ENCODE assay signal across 15 cellular contexts in the genomic region with DNA sequence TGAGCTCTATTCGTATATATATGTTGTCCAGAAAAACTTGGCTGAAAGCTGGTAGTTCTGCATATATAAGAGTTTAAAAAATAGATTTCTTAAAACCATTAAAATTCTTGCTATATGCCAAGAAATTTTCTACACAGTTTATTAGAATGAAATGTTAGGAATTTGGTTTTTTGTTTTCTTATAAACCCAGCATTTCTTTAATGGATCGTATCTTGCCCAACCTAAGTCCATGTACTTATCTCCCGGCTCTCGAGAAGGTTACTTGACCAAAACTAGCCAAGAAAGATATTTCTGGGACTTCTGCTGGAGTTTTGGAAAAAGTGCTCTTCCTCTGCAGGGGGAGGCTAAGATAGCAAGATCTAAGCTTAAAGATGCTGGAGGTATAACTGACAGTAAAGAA. TPM values are rescaled to one million over a fixed set of nuclear protein-coding genes. Genes with fewer than 3 reads are reported as not detected.
"Had no signal": no experiment of that assay in that cellular context is flagged by ENCODE, and none has a peak within 500 bp of the region (broad histone marks: within the 10 kb centered on the region; RNA-seq: fewer than 3 reads in every experiment).

No MANE protein-coding gene starts in this region.

- H3K4me3 ChIP-seq: ovary, thyroid gland had no signal

- H3K36me3 Mint-ChIP-seq: stimulated activated memory B cell treated with anti-CD40 and anti-IgM and Interleukin-4, amounts not matched to agents 10 μg/mL and 1 μg/mL and 100 μg/mL, for 72 hours had no signal

- H3K27ac ChIP-seq: ovary, thyroid gland had no signal

- H3K9me3 Mint-ChIP-seq: activated T-helper 1 cell treated with anti-CD3 and anti-CD28 coated beads, Interleukin-12 subunit alpha, Interleukin-12 subunit beta, Interleukin-2, Interleukin-4 antibody, amounts not matched to agents 30 ng/mL and 10 ng/mL and 1 ng/mL, durations not matched to agents 14 hours and 24 hours and 36 hours; neural crest cell; stimulated activated memory B cell treated with anti-CD40 and anti-IgM and Interleukin-4, amounts not matched to agents 10 μg/mL and 1 μg/mL and 100 μg/mL, for 72 hours had no signal

- FAIRE-seq: urothelium cell line had no signal

- H3K27ac Mint-ChIP-seq: activated T-helper 1 cell treated with anti-CD3 and anti-CD28 coated beads, Interleukin-12 subunit alpha, Interleukin-12 subunit beta, Interleukin-2, Interleukin-4 antibody, amounts not matched to agents 30 ng/mL and 10 ng/mL and 1 ng/mL, durations not matched to agents 14 hours and 24 hours and 36 hours; stimulated activated memory B cell treated with anti-CD40 and anti-IgM and Interleukin-4, amounts not matched to agents 10 μg/mL and 1 μg/mL and 100 μg/mL, for 72 hours had no signal

- DNase-seq: activated CD4-positive, alpha-beta T cell treated with anti-CD3 and anti-CD28 coated beads, Interleukin-2, amount 50 U/mL, for 1 hour; activated CD8-positive, alpha-beta memory T cell treated with anti-CD3 and anti-CD28 coated beads for 24 hours; aorta; ovary; T-helper 1 cell; T1000; thyroid gland had no signal

- H3K27me3 ChIP-seq: ovary, thyroid gland had no signal

- H3K9me3 ChIP-seq: ovary, thyroid gland had no signal

- H3K36me3 ChIP-seq: ovary, thyroid gland had no signal

- H3K4me3 Mint-ChIP-seq: activated T-helper 1 cell treated with anti-CD3 and anti-CD28 coated beads, Interleukin-12 subunit alpha, Interleukin-12 subunit beta, Interleukin-2, Interleukin-4 antibody, amounts not matched to agents 30 ng/mL and 10 ng/mL and 1 ng/mL, durations not matched to agents 14 hours and 24 hours and 36 hours; neural crest cell; stimulated activated memory B cell treated with anti-CD40 and anti-IgM and Interleukin-4, amounts not matched to agents 10 μg/mL and 1 μg/mL and 100 μg/mL, for 72 hours had no signal

- ATAC-seq: activated CD4-positive, CD25-positive, alpha-beta regulatory T cell treated with anti-CD3 and anti-CD28 coated beads, Interleukin-2, amount 50 U/mL, for 24 hours; stimulated activated memory B cell treated with anti-CD40 and anti-IgM and Interleukin-4, amounts not matched to agents 10 μg/mL and 1 μg/mL and 100 μg/mL, for 72 hours had no signal

RNA-seq across cellular contexts. Expression of a gene that starts 4.7 kb away (rescaled TPM):
- total RNA-seq: activated T-helper 1 cell treated with anti-CD3 and anti-CD28 coated beads, Interleukin-12 subunit alpha, Interleukin-12 subunit beta, Interleukin-2, Interleukin-4 antibody, amounts not matched to agents 30 ng/mL and 10 ng/mL and 1 ng/mL, durations not matched to agents 14 hours and 24 hours and 36 hours; aorta; bronchial epithelial cell; dermis microvascular lymphatic vessel endothelial cell; epithelial cell of proximal tubule; neural crest cell had no signal
